In genomic region chr1:52552236-52552504, GRCh38 we compare ENCODE assay signal across 8 cellular contexts. TPM values are rescaled to one million over a fixed set of nuclear protein-coding genes. Genes with fewer than 3 reads are reported as not detected.
DNase-seq lines count a peak whose midpoint lies in the region; ATAC-seq and TF ChIP-seq lines count a peak whose summit lies in the region.

No MANE protein-coding gene starts in this region.

- H3K27me3 ChIP-seq in OCI-LY3 (ENCODE audit: low read depth, low read length) (no peaks in the 10 kb centered on the region), thymus (ENCODE audit: control insufficient read depth, insufficient read depth) (no peaks in the 10 kb centered on the region)

- peak overlapping the region; percentile 94 for H3K4me3 ChIP-seq in OCI-LY3 (ENCODE audit: low read length)
- H3K4me3 ChIP-seq in fibroblast of the aortic adventitia (ENCODE audit: low read depth, low read length) = peak overlapping the region; percentile 85
- H3K4me3 ChIP-seq in thymus (ENCODE audit: low read length) = peak overlapping the region; percentile 70

- peak overlapping the region; percentile 95 for H3K4me2 ChIP-seq in OCI-LY3 (ENCODE audit: low read length)

- H3K27ac ChIP-seq in OCI-LY3 (ENCODE audit: low read length) = peak overlapping the region; percentile 86
- H3K27ac ChIP-seq in thymus (ENCODE audit: low read depth) = peak overlapping the region; percentile 96

- 0 out of 2 replicates have a peak overlapping the region, but pooled peaks have one; percentile 28 for H2AFZ ChIP-seq in OCI-LY3 (ENCODE audit: low read depth, low read length)

- WGBS in thymus = under 1% methylated on average over 14 of the region's 14 CpGs

- peaks cover 41% of the 10 kb centered on the region for H4K20me1 ChIP-seq in OCI-LY3 (ENCODE audit: insufficient read depth, low read length)

- peaks cover 63% of the 10 kb centered on the region for H3K79me2 ChIP-seq in OCI-LY3 (ENCODE audit: low read length)

- TF ChIP-seq CTCF in OCI-LY3 (IDR thresholded peaks at IDR 0.05; ENCODE audit: low read depth, low read length) (no peak), fibroblast of the aortic adventitia (IDR thresholded peaks at IDR 0.05; ENCODE audit: insufficient read depth, low read length) (no peak), omental fat pad (IDR thresholded peaks at IDR 0.05) (no peak)

- H3K36me3 ChIP-seq in OCI-LY3 (replicated peaks; ENCODE audit: low read depth, low read length) (no peaks in the 10 kb centered on the region), thymus (ENCODE audit: control insufficient read depth, insufficient read depth) (no peaks in the 10 kb centered on the region)

- DNase-seq in activated T-cell treated with anti-CD3 and anti-CD28 coated beads, Interleukin-2, amount 50 U/mL, for 1 hour = peak; percentile 72
- peak; percentile 70 for DNase-seq in fibroblast of the aortic adventitia (ENCODE audit: low read depth)
- DNase-seq in omental fat pad (ENCODE audit: low spot score) = peak; percentile 28

- ATAC-seq in GM18502 (IDR thresholded peaks at IDR 0.05; ENCODE audit: poor library complexity, unreplicated experiment) (peak; percentile 39), HG03196 (IDR thresholded peaks at IDR 0.05; ENCODE audit: unreplicated experiment) (peak; percentile 29), omental fat pad (ENCODE audit: low FRiP score) (peak; percentile 45), GM18520 (IDR thresholded peaks at IDR 0.05; ENCODE audit: unreplicated experiment) (no peak)

- H3K9me3 ChIP-seq in OCI-LY3 (ENCODE audit: insufficient read depth, low read length) (no peaks in the 10 kb centered on the region), thymus (ENCODE audit: control insufficient read depth) (no peaks in the 10 kb centered on the region)

- peak overlapping the region; percentile 98 for H3K9ac ChIP-seq in OCI-LY3 (ENCODE audit: low read length)

- peaks cover 32% of the 10 kb centered on the region for H3K4me1 ChIP-seq in OCI-LY3 (ENCODE audit: low read length)
- H3K4me1 ChIP-seq in thymus (ENCODE audit: control insufficient read depth, insufficient read depth, low read length) = peaks cover 9% of the 10 kb centered on the region

RNA-seq across cellular contexts. Expression of gene TUT4, which starts 0.7 kb away (rescaled TPM):
- total RNA-seq in fibroblast of the aortic adventitia (ENCODE audit: low replicate concordance) (42.5 and 53.7 TPM in 2 replicates), omental fat pad (10 to 100 TPM; 26.2 to 56.4 (median 42.4) TPM)
- 91.7 TPM for polyA plus RNA-seq in thymus

RNA-seq across cellular contexts. Expression of gene GPX7, which starts 50.0 kb away (rescaled TPM):
- total RNA-seq in fibroblast of the aortic adventitia (ENCODE audit: low replicate concordance) (10.8 and 31.0 TPM in 2 replicates), omental fat pad (10 to 100 TPM in 3 of 4 donors, 1 to 10 TPM in 1; 8.6 to 23.0 (median 16.3) TPM)
- 22.2 TPM for polyA plus RNA-seq in thymus
